11 cellular contexts compared by ENCODE assay signal in the genomic region with DNA sequence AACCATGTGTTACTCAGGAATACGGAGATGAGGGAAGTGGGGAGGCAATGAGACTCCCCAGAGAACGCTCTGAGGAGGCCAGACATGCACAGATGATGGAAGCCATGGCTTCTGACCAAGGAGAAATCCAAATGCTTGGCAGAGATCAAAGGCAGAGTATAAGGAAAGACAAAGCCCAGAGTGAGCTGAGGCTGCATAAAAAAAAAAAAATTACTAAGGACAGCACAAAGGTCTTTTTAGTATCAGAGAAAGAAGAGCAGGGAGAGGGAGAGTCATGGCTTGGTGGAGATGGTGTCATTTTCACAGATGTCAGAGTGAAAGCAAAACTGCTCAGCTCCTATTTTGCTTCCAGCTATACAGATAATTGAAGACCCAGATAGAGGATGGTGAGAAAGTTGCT. TPM values are rescaled to one million over a fixed set of nuclear protein-coding genes. Genes with fewer than 3 reads are reported as not detected.
DNase-seq lines count a peak whose midpoint lies in the region; ATAC-seq and TF ChIP-seq lines count a peak whose summit lies in the region.
"Had no signal": no experiment of that assay in that cellular context is flagged by ENCODE, and none has a peak within 500 bp of the region (broad histone marks: within the 10 kb centered on the region; RNA-seq: fewer than 3 reads in every experiment).

No MANE protein-coding gene starts in this region.

- H4K20me1 ChIP-seq in Karpas-422 (ENCODE audit: insufficient read depth, low read depth, low read length) = no peaks in the 10 kb centered on the region

- no peak overlapping the region for H3K4me3 Mint-ChIP-seq in activated CD4-positive, alpha-beta memory T cell treated with anti-CD3 and anti-CD28 coated beads, Interleukin-2, amount 10 ng/mL, durations not matched to agents 7 days and 5 days
- H3K4me3 Mint-ChIP-seq: stimulated activated naive CD8-positive, alpha-beta T cell treated with anti-CD3 and anti-CD28 coated beads, Interleukin-15, Interleukin-2, amounts not matched to agents 100 ng/mL and 50 ng/mL, for 24 hours had no signal

- H3K79me2 ChIP-seq in Karpas-422 (ENCODE audit: low read length) = no peaks in the 10 kb centered on the region
- H3K79me2 ChIP-seq: parathyroid adenoma had no signal

- no peak for TF ChIP-seq CTCF in lower lobe of right lung (IDR thresholded peaks at IDR 0.05)

- intact Hi-C loops in lower lobe of right lung (cut with DNase I) = no loop called here

- peaks cover 0 to 11% of the 10 kb centered on the region in 2 donors for H3K4me1 ChIP-seq in muscle layer of duodenum (ENCODE audit: control insufficient read depth in 1 of 2, insufficient read depth in 2 of 2, low read length in 2 of 2)
- H3K4me1 ChIP-seq in Karpas-422 (ENCODE audit: low read length) = peaks cover 5% of the 10 kb centered on the region
- peaks cover 22% of the 10 kb centered on the region for H3K4me1 ChIP-seq in lower lobe of right lung
- H3K4me1 ChIP-seq: parathyroid adenoma had no signal

- DNase-seq in NCI-H446 treated with DMSO at 0.1 percent for 48 hours (lab: John Stamatoyannopoulos, UW) (peak; percentile 86), Karpas-422 (no peak), lower lobe of right lung (no peak)
- DNase-seq in activated effector memory CD4-positive, alpha-beta T cell treated with anti-CD3 and anti-CD28 coated beads, Interleukin-2, amount 50 U/mL, for 16 hours = no peak
- no peak for DNase-seq in activated CD4-positive, alpha-beta memory T cell treated with anti-CD3 and anti-CD28 coated beads, Interleukin-2, amount 10 ng/mL, durations not matched to agents 7 days and 5 days

- peaks cover 10% of the 10 kb centered on the region for H3K4me1 Mint-ChIP-seq in activated CD4-positive, alpha-beta memory T cell treated with anti-CD3 and anti-CD28 coated beads, Interleukin-2, amount 10 ng/mL, durations not matched to agents 7 days and 5 days

- H3K9me3 Mint-ChIP-seq in activated CD4-positive, alpha-beta memory T cell treated with anti-CD3 and anti-CD28 coated beads, Interleukin-2, amount 10 ng/mL, durations not matched to agents 7 days and 5 days = no peaks in the 10 kb centered on the region
- H3K9me3 Mint-ChIP-seq: stimulated activated naive CD8-positive, alpha-beta T cell treated with anti-CD3 and anti-CD28 coated beads, Interleukin-15, Interleukin-2, amounts not matched to agents 100 ng/mL and 50 ng/mL, for 24 hours had no signal

- H3K9me3 ChIP-seq in muscle layer of duodenum (ENCODE audit: control insufficient read depth in 1 of 2, low read length in 2 of 2) (no peaks in the 10 kb centered on the region), Karpas-422 (ENCODE audit: low read length) (no peaks in the 10 kb centered on the region), lower lobe of right lung (no peaks in the 10 kb centered on the region)

- H3K27me3 Mint-ChIP-seq in activated CD4-positive, alpha-beta memory T cell treated with anti-CD3 and anti-CD28 coated beads, Interleukin-2, amount 10 ng/mL, durations not matched to agents 7 days and 5 days = peaks cover 4% of the 10 kb centered on the region
- H3K27me3 Mint-ChIP-seq: stimulated activated naive CD8-positive, alpha-beta T cell treated with anti-CD3 and anti-CD28 coated beads, Interleukin-15, Interleukin-2, amounts not matched to agents 100 ng/mL and 50 ng/mL, for 24 hours had no signal

- no peaks in the 10 kb centered on the region for H3K27me3 ChIP-seq in muscle layer of duodenum (ENCODE audit: low read depth, low read length)
- no peaks in the 10 kb centered on the region for H3K27me3 ChIP-seq in Karpas-422 (ENCODE audit: low read length)
- no peaks in the 10 kb centered on the region for H3K27me3 ChIP-seq in lower lobe of right lung (ENCODE audit: low read depth)

- CTCF ChIA-PET in activated CD4-positive, alpha-beta memory T cell treated with anti-CD3 and anti-CD28 coated beads, Interleukin-2, amount 10 ng/mL, durations not matched to agents 7 days and 5 days (lab: Charles Lee) = interaction anchor here (0.7 to 1.7 kb wide), 3 partner anchors 18 to 71 kb away, joined by 3 to 4 read pairs (median 3); no protein-coding TSS in a partner anchor

- peak; percentile 60 for ATAC-seq in GM18520 (IDR thresholded peaks at IDR 0.05; ENCODE audit: unreplicated experiment)
- peak; percentile 82 for ATAC-seq in GM21717 (IDR thresholded peaks at IDR 0.05; ENCODE audit: unreplicated experiment)
- ATAC-seq in lower lobe of right lung = no peak
- ATAC-seq: Panc1 had no signal

- no peaks in the 10 kb centered on the region for H3K9me2 ChIP-seq in Karpas-422 (replicated peaks; ENCODE audit: insufficient read depth, low read length)

- H3K36me3 ChIP-seq in muscle layer of duodenum (ENCODE audit: control insufficient read depth in 1 of 2, insufficient read depth in 2 of 2, low read length in 2 of 2) (no peaks in the 10 kb centered on the region), Karpas-422 (ENCODE audit: insufficient read depth, low read length) (no peaks in the 10 kb centered on the region), lower lobe of right lung (no peaks in the 10 kb centered on the region)

- H3K27ac ChIP-seq in muscle layer of duodenum (ENCODE audit: low read length) = peak overlapping the region; percentile 7
- H3K27ac ChIP-seq in Karpas-422 (ENCODE audit: low read length) = no peak overlapping the region
- H3K27ac ChIP-seq in lower lobe of right lung = no peak overlapping the region
- H3K27ac ChIP-seq: parathyroid adenoma had no signal

- POLR2A ChIA-PET in activated CD4-positive, alpha-beta memory T cell treated with anti-CD3 and anti-CD28 coated beads, Interleukin-2, amount 10 ng/mL, durations not matched to agents 7 days and 5 days (lab: Charles Lee) = interaction anchor here (1.0 to 2.9 kb wide), 4 partner anchors 9 to 36 kb away, joined by 3 to 21 read pairs (median 4); a partner anchor contains a TSS

- no peak overlapping the region for H3K9ac ChIP-seq in Karpas-422 (ENCODE audit: low read length)
- H3K9ac ChIP-seq: parathyroid adenoma had no signal

- no peak overlapping the region for H2AFZ ChIP-seq in Karpas-422 (ENCODE audit: low read length)
- H2AFZ ChIP-seq: parathyroid adenoma had no signal

- no peak overlapping the region for H3K4me3 ChIP-seq in muscle layer of duodenum (ENCODE audit: low read depth in 1 of 2, low read length in 2 of 2)
- no peak overlapping the region for H3K4me3 ChIP-seq in Karpas-422 (ENCODE audit: low read length)
- H3K4me3 ChIP-seq in lower lobe of right lung = no peak overlapping the region

- H3K36me3 Mint-ChIP-seq in activated CD4-positive, alpha-beta memory T cell treated with anti-CD3 and anti-CD28 coated beads, Interleukin-2, amount 10 ng/mL, durations not matched to agents 7 days and 5 days (ENCODE audit: low read depth) = no peaks in the 10 kb centered on the region

- H3K27ac Mint-ChIP-seq in activated CD4-positive, alpha-beta memory T cell treated with anti-CD3 and anti-CD28 coated beads, Interleukin-2, amount 10 ng/mL, durations not matched to agents 7 days and 5 days = no peak overlapping the region
- H3K27ac Mint-ChIP-seq: stimulated activated naive CD8-positive, alpha-beta T cell treated with anti-CD3 and anti-CD28 coated beads, Interleukin-15, Interleukin-2, amounts not matched to agents 100 ng/mL and 50 ng/mL, for 24 hours had no signal

- no peak overlapping the region for H3K4me2 ChIP-seq in Karpas-422 (ENCODE audit: low read depth, low read length, poor library complexity, severe bottlenecking)

RNA-seq across cellular contexts. Expression of a gene that starts 8.1 kb away (rescaled TPM):
- total RNA-seq in Karpas-422 (2014; rRNA removed; shearing (Covaris generic); ENCODE audit: low replicate concordance) = 7.0 and 13.5 TPM in 2 replicates
- 211 TPM for total RNA-seq in lower lobe of right lung
- total RNA-seq in activated CD4-positive, alpha-beta memory T cell treated with anti-CD3 and anti-CD28 coated beads, Interleukin-2, amount 10 ng/mL, durations not matched to agents 7 days and 5 days = 10 to 100 TPM; 21.5 to 23.0 TPM

RNA-seq across cellular contexts. Expression of a gene that starts 37.2 kb away (rescaled TPM):
- total RNA-seq in Karpas-422 (2014; rRNA removed; shearing (Covaris generic); ENCODE audit: low replicate concordance) = 93.3 and 238 TPM in 2 replicates
- total RNA-seq in lower lobe of right lung = 191 TPM
- 100 to 1,000 TPM; 233 to 235 TPM for total RNA-seq in activated CD4-positive, alpha-beta memory T cell treated with anti-CD3 and anti-CD28 coated beads, Interleukin-2, amount 10 ng/mL, durations not matched to agents 7 days and 5 days

RNA-seq across cellular contexts. Expression of a gene that starts 54.7 kb away (rescaled TPM):
- not detected in 2 replicates for total RNA-seq in Karpas-422 (2014; rRNA removed; shearing (Covaris generic); ENCODE audit: low replicate concordance)
- 3.0 TPM for total RNA-seq in lower lobe of right lung
- not detected for total RNA-seq in activated CD4-positive, alpha-beta memory T cell treated with anti-CD3 and anti-CD28 coated beads, Interleukin-2, amount 10 ng/mL, durations not matched to agents 7 days and 5 days

Comparison
In these comparisons a context has a peak if more than half of its experiments do, and no peak if none do; other contexts are left out.
1. ATAC-seq: peak in GM18520 (single experiment) and GM21717 (single experiment); none in lower lobe of right lung (0 of 2).